1 cellular context compared by ENCODE assay signal in the genomic region with DNA sequence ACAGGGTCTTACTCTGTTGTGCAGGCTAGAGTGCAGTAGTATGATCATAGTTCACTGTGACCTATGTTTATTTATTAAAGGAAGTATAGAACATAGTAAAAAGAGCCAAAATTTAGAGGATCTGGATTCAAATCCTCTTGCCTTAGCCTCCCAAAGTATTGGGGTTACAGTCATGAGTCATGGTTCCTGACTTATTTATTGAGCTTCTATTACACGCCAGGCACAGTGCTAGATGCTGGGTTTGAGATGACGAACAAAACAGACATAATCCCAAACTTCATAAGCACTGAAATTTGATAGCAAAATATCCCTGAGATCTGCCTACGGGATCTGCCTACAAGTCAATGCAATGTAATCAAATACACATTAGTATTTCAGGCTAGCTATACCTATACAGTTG.
TF ChIP-seq lines count a peak whose summit lies in the region.

No MANE protein-coding gene starts in this region.

TF ChIP-seq in GM23338, 12 proteins besides CTCF, POLR2A, EP300 and RAD21 (continued from another document):
- TF ChIP-seq, protein P1, sequence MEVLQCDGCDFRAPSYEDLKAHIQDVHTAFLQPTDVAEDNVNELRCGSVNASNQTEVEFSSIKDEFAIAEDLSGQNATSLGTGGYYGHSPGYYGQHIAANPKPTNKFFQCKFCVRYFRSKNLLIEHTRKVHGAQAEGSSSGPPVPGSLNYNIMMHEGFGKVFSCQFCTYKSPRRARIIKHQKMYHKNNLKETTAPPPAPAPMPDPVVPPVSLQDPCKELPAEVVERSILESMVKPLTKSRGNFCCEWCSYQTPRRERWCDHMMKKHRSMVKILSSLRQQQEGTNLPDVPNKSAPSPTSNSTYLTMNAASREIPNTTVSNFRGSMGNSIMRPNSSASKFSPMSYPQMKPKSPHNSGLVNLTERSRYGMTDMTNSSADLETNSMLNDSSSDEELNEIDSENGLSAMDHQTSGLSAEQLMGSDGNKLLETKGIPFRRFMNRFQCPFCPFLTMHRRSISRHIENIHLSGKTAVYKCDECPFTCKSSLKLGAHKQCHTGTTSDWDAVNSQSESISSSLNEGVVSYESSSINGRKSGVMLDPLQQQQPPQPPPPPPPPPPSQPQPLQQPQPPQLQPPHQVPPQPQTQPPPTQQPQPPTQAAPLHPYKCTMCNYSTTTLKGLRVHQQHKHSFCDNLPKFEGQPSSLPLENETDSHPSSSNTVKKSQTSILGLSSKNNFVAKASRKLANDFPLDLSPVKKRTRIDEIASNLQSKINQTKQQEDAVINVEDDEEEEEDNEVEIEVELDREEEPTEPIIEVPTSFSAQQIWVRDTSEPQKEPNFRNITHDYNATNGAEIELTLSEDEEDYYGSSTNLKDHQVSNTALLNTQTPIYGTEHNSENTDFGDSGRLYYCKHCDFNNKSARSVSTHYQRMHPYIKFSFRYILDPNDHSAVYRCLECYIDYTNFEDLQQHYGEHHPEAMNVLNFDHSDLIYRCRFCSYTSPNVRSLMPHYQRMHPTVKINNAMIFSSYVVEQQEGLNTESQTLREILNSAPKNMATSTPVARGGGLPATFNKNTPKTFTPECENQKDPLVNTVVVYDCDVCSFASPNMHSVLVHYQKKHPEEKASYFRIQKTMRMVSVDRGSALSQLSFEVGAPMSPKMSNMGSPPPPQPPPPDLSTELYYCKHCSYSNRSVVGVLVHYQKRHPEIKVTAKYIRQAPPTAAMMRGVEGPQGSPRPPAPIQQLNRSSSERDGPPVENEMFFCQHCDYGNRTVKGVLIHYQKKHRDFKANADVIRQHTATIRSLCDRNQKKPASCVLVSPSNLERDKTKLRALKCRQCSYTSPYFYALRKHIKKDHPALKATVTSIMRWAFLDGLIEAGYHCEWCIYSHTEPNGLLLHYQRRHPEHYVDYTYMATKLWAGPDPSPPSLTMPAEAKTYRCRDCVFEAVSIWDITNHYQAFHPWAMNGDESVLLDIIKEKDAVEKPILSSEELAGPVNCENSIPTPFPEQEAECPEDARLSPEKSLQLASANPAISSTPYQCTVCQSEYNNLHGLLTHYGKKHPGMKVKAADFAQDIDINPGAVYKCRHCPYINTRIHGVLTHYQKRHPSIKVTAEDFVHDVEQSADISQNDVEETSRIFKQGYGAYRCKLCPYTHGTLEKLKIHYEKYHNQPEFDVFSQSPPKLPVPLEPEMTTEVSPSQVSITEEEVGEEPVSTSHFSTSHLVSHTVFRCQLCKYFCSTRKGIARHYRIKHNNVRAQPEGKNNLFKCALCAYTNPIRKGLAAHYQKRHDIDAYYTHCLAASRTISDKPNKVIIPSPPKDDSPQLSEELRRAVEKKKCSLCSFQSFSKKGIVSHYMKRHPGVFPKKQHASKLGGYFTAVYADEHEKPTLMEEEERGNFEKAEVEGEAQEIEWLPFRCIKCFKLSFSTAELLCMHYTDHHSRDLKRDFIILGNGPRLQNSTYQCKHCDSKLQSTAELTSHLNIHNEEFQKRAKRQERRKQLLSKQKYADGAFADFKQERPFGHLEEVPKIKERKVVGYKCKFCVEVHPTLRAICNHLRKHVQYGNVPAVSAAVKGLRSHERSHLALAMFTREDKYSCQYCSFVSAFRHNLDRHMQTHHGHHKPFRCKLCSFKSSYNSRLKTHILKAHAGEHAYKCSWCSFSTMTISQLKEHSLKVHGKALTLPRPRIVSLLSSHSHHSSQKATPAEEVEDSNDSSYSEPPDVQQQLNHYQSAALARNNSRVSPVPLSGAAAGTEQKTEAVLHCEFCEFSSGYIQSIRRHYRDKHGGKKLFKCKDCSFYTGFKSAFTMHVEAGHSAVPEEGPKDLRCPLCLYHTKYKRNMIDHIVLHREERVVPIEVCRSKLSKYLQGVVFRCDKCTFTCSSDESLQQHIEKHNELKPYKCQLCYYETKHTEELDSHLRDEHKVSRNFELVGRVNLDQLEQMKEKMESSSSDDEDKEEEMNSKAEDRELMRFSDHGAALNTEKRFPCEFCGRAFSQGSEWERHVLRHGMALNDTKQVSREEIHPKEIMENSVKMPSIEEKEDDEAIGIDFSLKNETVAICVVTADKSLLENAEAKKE (CRISPR knock-in tag; IDR thresholded peaks at IDR 0.05) = no peak
- no peak for TF ChIP-seq CREB1 (CRISPR knock-in tag; IDR thresholded peaks at IDR 0.05; ENCODE audit: low read depth)
- no peak for TF ChIP-seq EZH2phosphoT487 (IDR thresholded peaks at IDR 0.05; ENCODE audit: unreplicated experiment)
- no peak for TF ChIP-seq EZH2 (IDR thresholded peaks at IDR 0.05; ENCODE audit: low read depth, unreplicated experiment)
- TF ChIP-seq, protein P2, sequence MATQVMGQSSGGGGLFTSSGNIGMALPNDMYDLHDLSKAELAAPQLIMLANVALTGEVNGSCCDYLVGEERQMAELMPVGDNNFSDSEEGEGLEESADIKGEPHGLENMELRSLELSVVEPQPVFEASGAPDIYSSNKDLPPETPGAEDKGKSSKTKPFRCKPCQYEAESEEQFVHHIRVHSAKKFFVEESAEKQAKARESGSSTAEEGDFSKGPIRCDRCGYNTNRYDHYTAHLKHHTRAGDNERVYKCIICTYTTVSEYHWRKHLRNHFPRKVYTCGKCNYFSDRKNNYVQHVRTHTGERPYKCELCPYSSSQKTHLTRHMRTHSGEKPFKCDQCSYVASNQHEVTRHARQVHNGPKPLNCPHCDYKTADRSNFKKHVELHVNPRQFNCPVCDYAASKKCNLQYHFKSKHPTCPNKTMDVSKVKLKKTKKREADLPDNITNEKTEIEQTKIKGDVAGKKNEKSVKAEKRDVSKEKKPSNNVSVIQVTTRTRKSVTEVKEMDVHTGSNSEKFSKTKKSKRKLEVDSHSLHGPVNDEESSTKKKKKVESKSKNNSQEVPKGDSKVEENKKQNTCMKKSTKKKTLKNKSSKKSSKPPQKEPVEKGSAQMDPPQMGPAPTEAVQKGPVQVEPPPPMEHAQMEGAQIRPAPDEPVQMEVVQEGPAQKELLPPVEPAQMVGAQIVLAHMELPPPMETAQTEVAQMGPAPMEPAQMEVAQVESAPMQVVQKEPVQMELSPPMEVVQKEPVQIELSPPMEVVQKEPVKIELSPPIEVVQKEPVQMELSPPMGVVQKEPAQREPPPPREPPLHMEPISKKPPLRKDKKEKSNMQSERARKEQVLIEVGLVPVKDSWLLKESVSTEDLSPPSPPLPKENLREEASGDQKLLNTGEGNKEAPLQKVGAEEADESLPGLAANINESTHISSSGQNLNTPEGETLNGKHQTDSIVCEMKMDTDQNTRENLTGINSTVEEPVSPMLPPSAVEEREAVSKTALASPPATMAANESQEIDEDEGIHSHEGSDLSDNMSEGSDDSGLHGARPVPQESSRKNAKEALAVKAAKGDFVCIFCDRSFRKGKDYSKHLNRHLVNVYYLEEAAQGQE (IDR thresholded peaks at IDR 0.05; ENCODE audit: unreplicated experiment) = no peak
- TF ChIP-seq ZNF331 (CRISPR knock-in tag; IDR thresholded peaks at IDR 0.05; ENCODE audit: low read depth) = no peak
- TF ChIP-seq, protein P3, sequence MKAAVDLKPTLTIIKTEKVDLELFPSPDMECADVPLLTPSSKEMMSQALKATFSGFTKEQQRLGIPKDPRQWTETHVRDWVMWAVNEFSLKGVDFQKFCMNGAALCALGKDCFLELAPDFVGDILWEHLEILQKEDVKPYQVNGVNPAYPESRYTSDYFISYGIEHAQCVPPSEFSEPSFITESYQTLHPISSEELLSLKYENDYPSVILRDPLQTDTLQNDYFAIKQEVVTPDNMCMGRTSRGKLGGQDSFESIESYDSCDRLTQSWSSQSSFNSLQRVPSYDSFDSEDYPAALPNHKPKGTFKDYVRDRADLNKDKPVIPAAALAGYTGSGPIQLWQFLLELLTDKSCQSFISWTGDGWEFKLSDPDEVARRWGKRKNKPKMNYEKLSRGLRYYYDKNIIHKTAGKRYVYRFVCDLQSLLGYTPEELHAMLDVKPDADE (IDR thresholded peaks at IDR 0.05) = no peak
- TF ChIP-seq NANOG (IDR thresholded peaks at IDR 0.05; ENCODE audit: borderline replicate concordance) = no peak
- TF ChIP-seq JUNB (IDR thresholded peaks at IDR 0.05; ENCODE audit: unreplicated experiment) = no peak
- no peak for TF ChIP-seq STAT1 (IDR thresholded peaks at IDR 0.05; ENCODE audit: unreplicated experiment)
TF ChIP-seq in GM23338: peak in this region for 0.
